ENCODE assay signal across 8 cellular contexts in genomic region chr1:246497331-246497915, GRCh38. TPM values are rescaled to one million over a fixed set of nuclear protein-coding genes. Genes with fewer than 3 reads are reported as not detected.
A peak's percentile ranks its signal among the peaks of the same experiment; 100 is the strongest.
DNase-seq lines count a peak whose midpoint lies in the region; ATAC-seq, FAIRE-seq and TF ChIP-seq lines count a peak whose summit lies in the region.

No MANE protein-coding gene starts in this region.

- no peak overlapping the region for H3K4me3 ChIP-seq in BE2C (ENCODE audit: low read depth, low read length)
- no peak overlapping the region for H3K4me3 ChIP-seq in astrocyte of the cerebellum (ENCODE audit: low read depth, low read length)
- H3K4me3 ChIP-seq in kidney (ENCODE audit: low read length in 2 of 2) = no peak overlapping the region
- H3K4me3 ChIP-seq in thoracic aorta = no peak overlapping the region

- DNase-seq in BE2C = no peak
- DNase-seq in GM13976 (ENCODE audit: low spot score) = peak; percentile 74
- peak; percentile 3 for DNase-seq in NCI-H524 treated with DMSO at 0.1 percent for 48 hours (lab: John Stamatoyannopoulos, UW)
- DNase-seq in astrocyte of the cerebellum (ENCODE audit: low read depth) = peak; percentile 69
- no peak for DNase-seq in kidney
- DNase-seq in thoracic aorta (ENCODE audit: low spot score) = no peak
- DNase-seq in stimulated activated CD8-positive, alpha-beta memory T cell treated with anti-CD3 and anti-CD28 coated beads, Interleukin-4, amount 100 ng/mL, for 48 hours = no peak

- H3K9me3 ChIP-seq in BE2C (no peaks in the 10 kb centered on the region), kidney (ENCODE audit: control insufficient read depth in 1 of 2, low read length in 2 of 2) (no peaks in the 10 kb centered on the region), thoracic aorta (no peaks in the 10 kb centered on the region)

- FAIRE-seq in kidney (lab: Jason Lieb, UNC) = no peak

- TF ChIP-seq CTCF in BE2C (IDR thresholded peaks at IDR 0.05; ENCODE audit: low read depth, low read length) (peak; percentile 74), GM13976 (IDR thresholded peaks at IDR 0.05; ENCODE audit: borderline replicate concordance, control extremely low read depth, extremely low read depth, insufficient read depth, missing control alignments) (peak; percentile 52), astrocyte of the cerebellum (IDR thresholded peaks at IDR 0.05; ENCODE audit: low read depth, low read length, missing control alignments) (peak; percentile 55), kidney (IDR thresholded peaks at IDR 0.05; ENCODE audit: borderline replicate concordance, extremely low read depth, insufficient read depth) (peak; percentile 45), thoracic aorta (IDR thresholded peaks at IDR 0.05) (peak; percentile 68)

- peaks cover 2% of the 10 kb centered on the region for H3K4me1 ChIP-seq in BE2C
- H3K4me1 ChIP-seq in kidney (ENCODE audit: control insufficient read depth in 1 of 2, insufficient read depth in 1 of 2, low read depth in 1 of 2, low read length in 2 of 2) = peaks cover 0 to 1% of the 10 kb centered on the region in 2 donors
- H3K4me1 ChIP-seq in thoracic aorta (ENCODE audit: control insufficient read depth in 1 of 2, low read depth in 2 of 2) = no peaks in the 10 kb centered on the region

- intact Hi-C loops in kidney (cut with DNase I) = no loop called here

- in situ Hi-C loops in GM13976 (cut with MboI; ENCODE audit: low sequenced_read_pairs, unreplicated experiment) (loop anchor here (5.0 kb wide), 1 partner anchor 200 kb away; no protein-coding TSS in a partner anchor), astrocyte of the cerebellum (cut with HindIII; ENCODE audit: low sequenced_read_pairs) (no loop called here)

- ATAC-seq in HG03354 (IDR thresholded peaks at IDR 0.05; ENCODE audit: poor library complexity, severe bottlenecking, unreplicated experiment) = peak; percentile 82
- no peak for ATAC-seq in thoracic aorta (ENCODE audit: insufficient number of reproducible peaks, low FRiP score, low read depth)

- no peak overlapping the region for H3K27ac ChIP-seq in kidney (ENCODE audit: low read depth in 2 of 2, low read length in 2 of 2)
- no peak overlapping the region for H3K27ac ChIP-seq in thoracic aorta

- H3K9ac ChIP-seq in kidney (ENCODE audit: low read length in 2 of 2) = no peak overlapping the region

- H3K36me3 ChIP-seq in BE2C (no peaks in the 10 kb centered on the region), kidney (ENCODE audit: control insufficient read depth in 1 of 2, insufficient read depth in 2 of 2, low read length in 2 of 2) (no peaks in the 10 kb centered on the region), thoracic aorta (no peaks in the 10 kb centered on the region)

- no peaks in the 10 kb centered on the region for H3K27me3 ChIP-seq in BE2C
- H3K27me3 ChIP-seq in thoracic aorta (replicated peaks; ENCODE audit: insufficient read depth) = no peaks in the 10 kb centered on the region

RNA-seq across cellular contexts. Expression of gene SMYD3, which starts 9.7 kb away (rescaled TPM):
- polyA plus RNA-seq in BE2C (2012; ENCODE audit: insufficient read depth, insufficient read length, low read depth) = 149 TPM
- total RNA-seq in kidney (23.9 TPM), thoracic aorta (10 to 100 TPM in 1 of 2 donors, 1 to 10 TPM in 1; 8.8 to 19.0 TPM)
- 23.3 TPM for polyA plus RNA-seq in kidney (ENCODE audit: insufficient read depth, low read depth, low replicate concordance)

Comparison
In these comparisons a context has a peak if more than half of its experiments do, and no peak if none do; other contexts are left out.
1. DNase-seq: peak in GM13976 (single experiment), NCI-H524 treated with DMSO at 0.1 percent for 48 hours (single experiment) and astrocyte of the cerebellum (single experiment); none in BE2C (single experiment), kidney (single experiment), thoracic aorta (single experiment) and stimulated activated CD8-positive, alpha-beta memory T cell treated with anti-CD3 and anti-CD28 coated beads, Interleukin-4, amount 100 ng/mL, for 48 hours (single experiment).
2. Peak in every context shown above with its lines, with median percentiles within 50 percentile points of each other: CTCF ChIP-seq.